Comparison of ENCODE assay signal across 24 cellular contexts in genomic region chr2:46362667-46363012, GRCh38.
A peak's percentile ranks its signal among the peaks of the same experiment; 100 is the strongest.
DNase-seq lines count a peak whose midpoint lies in the region; ATAC-seq and TF ChIP-seq lines count a peak whose summit lies in the region.
"Had no signal": no experiment of that assay in that cellular context is flagged by ENCODE, and none has a peak within 500 bp of the region (broad histone marks: within the 10 kb centered on the region; RNA-seq: fewer than 3 reads in every experiment).

No MANE protein-coding gene starts in this region.

- no peak overlapping the region for H2BK5ac ChIP-seq in IMR-90 (ENCODE audit: low read depth, low read length, poor library complexity, severe bottlenecking)

- POLR2A ChIA-PET in activated naive CD8-positive, alpha-beta T cell treated with anti-CD3 and anti-CD28 coated beads, Interleukin-2, amount 10 ng/mL, durations not matched to agents 7 days and 5 days (lab: Charles Lee): interaction anchor here (1.0 to 1.6 kb wide), 4 partner anchors 10 to 66 kb away, joined by 3 to 6 read pairs (median 4); partner anchors contain the start of gene EPAS1
- POLR2A ChIA-PET in IMR-90 (lab: Charles Lee; ENCODE audit: unreplicated experiment): interaction anchor here (0.5 kb wide), 1 partner anchor 64 kb away, joined by 7 read pairs; no protein-coding TSS in a partner anchor

- H2BK15ac ChIP-seq in IMR-90 (ENCODE audit: low read depth, low read length): no peak overlapping the region

- peak overlapping the region; percentile 18; the same call in 1 of the 2 replicates for H2AK5ac ChIP-seq in IMR-90 (ENCODE audit: low read depth, low read length)

- no peak for ATAC-seq in activated naive CD8-positive, alpha-beta T cell treated with anti-CD3 and anti-CD28 coated beads, Interleukin-2, amount 10 ng/mL, durations not matched to agents 7 days and 5 days (ENCODE audit: low read depth)
- ATAC-seq in activated naive CD8-positive, alpha-beta T cell treated with anti-CD3 and anti-CD28 coated beads, Interleukin-2, amount 50 U/mL, for 24 hours: no peak
- ATAC-seq in IMR-90 (ENCODE audit: low read depth) (no peak), GM19455 (IDR thresholded peaks at IDR 0.05; ENCODE audit: unreplicated experiment) (no peak)
- ATAC-seq: activated CD4-positive, CD25-positive, alpha-beta regulatory T cell treated with anti-CD3 and anti-CD28 coated beads, Interleukin-2, amount 50 U/mL, for 24 hours; GM23338 had no signal

- CTCF ChIA-PET in IMR-90 (lab: Yijun Ruan, JAX): interaction anchor here (0.8 to 1.6 kb wide), 2 partner anchors 35 to 98 kb away, joined by 3 read pairs; no protein-coding TSS in a partner anchor

- H3K18ac ChIP-seq in IMR-90 (ENCODE audit: low read depth, low read length): 0 out of 2 replicates have a peak overlapping the region, but pooled peaks have one; percentile 44

- peak overlapping the region in 1 of 2 experiments; percentile 20; a peak in 1 of 4 replicates for H4K8ac ChIP-seq in IMR-90 (ENCODE audit: low read depth in 2 of 2, low read length in 2 of 2)

- H3K9me1 ChIP-seq in IMR-90 (ENCODE audit: insufficient read depth, low read length): peaks cover 28% of the 10 kb centered on the region

- TF ChIP-seq CTCF in IMR-90 (conservative IDR thresholded peaks at IDR 0.05; ENCODE audit: low read depth, low read length) (no peak), fibroblast of mammary gland (conservative IDR thresholded peaks at IDR 0.05; ENCODE audit: control insufficient read depth, insufficient read depth, low read depth, low read length) (no peak), dorsolateral prefrontal cortex (IDR thresholded peaks at IDR 0.05 in 54 of 56, conservative IDR thresholded peaks at IDR 0.05 in 2 of 56; ENCODE audit: low read depth in 1 of 56, partially characterized antibody in 56 of 56) (no peak)

- H3K9me3 ChIP-seq in IMR-90 (ENCODE audit: control insufficient read depth, insufficient read depth, low read length): no peaks in the 10 kb centered on the region
- H3K9me3 ChIP-seq: testis had no signal

- H3K4me1 Mint-ChIP-seq in activated naive CD8-positive, alpha-beta T cell treated with anti-CD3 and anti-CD28 coated beads, Interleukin-2, amount 10 ng/mL, durations not matched to agents 7 days and 5 days: peaks cover 36% of the 10 kb centered on the region
- H3K4me1 Mint-ChIP-seq in activated naive CD8-positive, alpha-beta T cell treated with anti-CD3 and anti-CD28 coated beads, Interleukin-2, amount 50 U/mL, for 24 hours: peaks cover 21% of the 10 kb centered on the region

- H3K36me3 ChIP-seq in IMR-90 (ENCODE audit: control insufficient read depth, insufficient read depth, low read length) (peaks cover 55% of the 10 kb centered on the region), H7 (replicated peaks; ENCODE audit: control insufficient read depth, insufficient read depth, low read length) (no peaks in the 10 kb centered on the region)

- peaks cover 16% of the 10 kb centered on the region for H3K36me3 Mint-ChIP-seq in activated naive CD8-positive, alpha-beta T cell treated with anti-CD3 and anti-CD28 coated beads, Interleukin-2, amount 10 ng/mL, durations not matched to agents 7 days and 5 days
- peaks cover 2% of the 10 kb centered on the region for H3K36me3 Mint-ChIP-seq in activated naive CD8-positive, alpha-beta T cell treated with anti-CD3 and anti-CD28 coated beads, Interleukin-2, amount 50 U/mL, for 24 hours (ENCODE audit: low read depth)
- H3K36me3 Mint-ChIP-seq: activated naive CD8-positive, alpha-beta T cell; CD14-positive monocyte had no signal

- H2BK20ac ChIP-seq in IMR-90 (ENCODE audit: low read depth, low read length): no peak overlapping the region

- no peak overlapping the region for H2AFZ ChIP-seq in IMR-90 (replicated peaks; ENCODE audit: low read length, poor library complexity)
- H2AFZ ChIP-seq: GM23338 had no signal

- H3K27me3 ChIP-seq in IMR-90 (ENCODE audit: control insufficient read depth, insufficient read depth, low read length) (no peaks in the 10 kb centered on the region), dorsolateral prefrontal cortex (no peaks in the 10 kb centered on the region), H7 (ENCODE audit: control insufficient read depth, insufficient read depth, low read length) (no peaks in the 10 kb centered on the region)
- H3K27me3 ChIP-seq: testis had no signal

- peak overlapping the region; percentile 12; the same call in 1 of the 2 replicates for H3K23ac ChIP-seq in IMR-90 (ENCODE audit: low read depth, low read length)

- no CpG with 5 or more reads among the region's 4 CpGs for WGBS in IMR-90 (ENCODE audit: extremely low coverage in 2 of 2, insufficient read length in 1 of 2), 2 experiments

- no peak overlapping the region for H3K56ac ChIP-seq in IMR-90 (ENCODE audit: extremely low read depth, insufficient read depth, low read length)

- H3K4me3 Mint-ChIP-seq in activated naive CD8-positive, alpha-beta T cell treated with anti-CD3 and anti-CD28 coated beads, Interleukin-2, amount 10 ng/mL, durations not matched to agents 7 days and 5 days: no peak overlapping the region
- H3K4me3 Mint-ChIP-seq in activated naive CD8-positive, alpha-beta T cell treated with anti-CD3 and anti-CD28 coated beads, Interleukin-2, amount 50 U/mL, for 24 hours: no peak overlapping the region
- H3K4me3 Mint-ChIP-seq: activated naive CD8-positive, alpha-beta T cell; CD14-positive monocyte; GM23338 had no signal

- dilution Hi-C loops in IMR-90 (cut with HindIII; ENCODE audit: low sequenced_read_pairs, unreplicated experiment): no loop called here

- no peak for TF ChIP-seq POLR2A in IMR-90 (IDR thresholded peaks at IDR 0.05; ENCODE audit: low read depth, low read length)

- no peak overlapping the region for H3K4me2 ChIP-seq in IMR-90 (ENCODE audit: low read depth, low read length)
- H3K4me2 ChIP-seq: GM23338 had no signal

- no peak overlapping the region for H3K9ac ChIP-seq in IMR-90 (ENCODE audit: low read depth, low read length)

- peak overlapping the region; percentile 28 for H3K27ac Mint-ChIP-seq in activated naive CD8-positive, alpha-beta T cell treated with anti-CD3 and anti-CD28 coated beads, Interleukin-2, amount 10 ng/mL, durations not matched to agents 7 days and 5 days
- H3K27ac Mint-ChIP-seq in activated naive CD8-positive, alpha-beta T cell treated with anti-CD3 and anti-CD28 coated beads, Interleukin-2, amount 50 U/mL, for 24 hours: no peak overlapping the region
- H3K27ac Mint-ChIP-seq: activated naive CD8-positive, alpha-beta T cell; GM23338 had no signal

- 0 out of 2 replicates have a peak overlapping the region, but pooled peaks have one; percentile 30 for H3K14ac ChIP-seq in IMR-90 (replicated peaks; ENCODE audit: low read depth, low read length)

- H3K4me1 ChIP-seq in IMR-90 (ENCODE audit: control insufficient read depth, insufficient read depth, low read length): peaks cover 19% of the 10 kb centered on the region

- no peak for TF ChIP-seq RAD21 in IMR-90 (IDR thresholded peaks at IDR 0.05; ENCODE audit: low read length)

- H3K27ac ChIP-seq in IMR-90 (ENCODE audit: insufficient read depth, low read length): peak overlapping the region; percentile 26; the same call in 1 of the 2 replicates
- peak overlapping the region in 1 of 59 donors; percentile 42 for H3K27ac ChIP-seq in dorsolateral prefrontal cortex
- H3K27ac ChIP-seq: testis had no signal

- peaks cover 19% of the 10 kb centered on the region; the same call in 1 of the 2 replicates for H4K20me1 ChIP-seq in IMR-90 (ENCODE audit: insufficient read depth, low read length)

- H3K4ac ChIP-seq in IMR-90 (ENCODE audit: low read depth, low read length): no peak overlapping the region; the same call in 1 of the 2 replicates

- H3K9me3 Mint-ChIP-seq in activated naive CD8-positive, alpha-beta T cell treated with anti-CD3 and anti-CD28 coated beads, Interleukin-2, amount 10 ng/mL, durations not matched to agents 7 days and 5 days: peaks cover 4% of the 10 kb centered on the region
- no peaks in the 10 kb centered on the region for H3K9me3 Mint-ChIP-seq in activated naive CD8-positive, alpha-beta T cell treated with anti-CD3 and anti-CD28 coated beads, Interleukin-2, amount 50 U/mL, for 24 hours
- H3K9me3 Mint-ChIP-seq: CD14-positive monocyte had no signal

- BruUV-seq in IMR-90 (replicated peaks; lab: Mats Ljungman, UMichigan): no TSS peak

- H2AK9ac ChIP-seq in IMR-90 (replicated peaks; ENCODE audit: low read depth, low read length, poor library complexity): peak overlapping the region; percentile 23

- H3K4me3 ChIP-seq in IMR-90 (ENCODE audit: insufficient read depth, low read depth, low read length): no peak overlapping the region
- no peak overlapping the region for H3K4me3 ChIP-seq in fibroblast of mammary gland (ENCODE audit: control insufficient read depth, low read depth, low read length)
- H3K4me3 ChIP-seq in dorsolateral prefrontal cortex: no peak overlapping the region
- H3K4me3 ChIP-seq in H7 (ENCODE audit: insufficient read depth, low read depth, low read length): no peak overlapping the region
- H3K4me3 ChIP-seq: GM23338, skin epidermis, testis had no signal

- no peak overlapping the region for H2BK120ac ChIP-seq in IMR-90 (ENCODE audit: low read depth, low read length)

- in situ Hi-C loops in IMR-90 (cut with MboI; ENCODE audit: low sequenced_read_pairs): loop anchor here (5.0 to 25.0 kb wide), 2 partner anchors 55 to 350 kb away; no protein-coding TSS in a partner anchor

- DNase-seq in activated naive CD8-positive, alpha-beta T cell treated with anti-CD3 and anti-CD28 coated beads, Interleukin-2, amount 10 ng/mL, durations not matched to agents 7 days and 5 days: no peak
- DNase-seq in activated naive CD8-positive, alpha-beta T cell treated with anti-CD3 and anti-CD28 coated beads, Interleukin-2, amount 50 U/mL, for 24 hours: no peak
- peak; percentile 24 for DNase-seq in IMR-90
- DNase-seq in fibroblast of mammary gland (ENCODE audit: low read depth): peak; percentile 7
- peak; percentile 17 for DNase-seq in stromal cell of bone marrow (ENCODE audit: low read depth)
- DNase-seq in dorsolateral prefrontal cortex: no peak
- no peak for DNase-seq in H7
- DNase-seq: Calu3; glutamatergic neuron; KBM-7; kidney glomerular epithelial cell; mesendoderm; NCI-H1436 treated with DMSO at 0.1 percent for 48 hours; NCI-H510A treated with DMSO at 0.1 percent for 48 hours; NK-92 treated with Interleukin-12 subunit alpha and Interleukin-12 subunit beta, amount 100 ng/mL, for 24 hours; occipital lobe; SHP77 treated with DMSO at 0.1 percent for 48 hours; testis had no signal

- H4K5ac ChIP-seq in IMR-90 (ENCODE audit: low read depth, low read length): no peak overlapping the region

- H3K27me3 Mint-ChIP-seq in activated naive CD8-positive, alpha-beta T cell treated with anti-CD3 and anti-CD28 coated beads, Interleukin-2, amount 10 ng/mL, durations not matched to agents 7 days and 5 days: peaks cover 4% of the 10 kb centered on the region
- H3K27me3 Mint-ChIP-seq in activated naive CD8-positive, alpha-beta T cell treated with anti-CD3 and anti-CD28 coated beads, Interleukin-2, amount 50 U/mL, for 24 hours: no peaks in the 10 kb centered on the region
- H3K27me3 Mint-ChIP-seq: activated naive CD8-positive, alpha-beta T cell had no signal

- no peak overlapping the region for H4K91ac ChIP-seq in IMR-90 (ENCODE audit: insufficient read depth, low read depth, low read length)

- peaks cover 31 to 82% of the 10 kb centered on the region in 2 experiments for H3K79me1 ChIP-seq in IMR-90 (ENCODE audit: low read depth in 1 of 2, low read length in 2 of 2)

- intact Hi-C loops in IMR-90 (cut with micrococcal nuclease) (loop anchor here (2.0 kb wide), 1 partner anchor 184 kb away; no protein-coding TSS in a partner anchor), dorsolateral prefrontal cortex (cut with DNase I) (loop anchor here (10.0 kb wide), 2 partner anchors 298 to 348 kb away; no protein-coding TSS in a partner anchor)

Comparison
In these comparisons a context has a peak if more than half of its experiments do, and no peak if none do; other contexts are left out.
1. DNase-seq: peak in IMR-90 (single experiment), fibroblast of mammary gland (single experiment) and stromal cell of bone marrow (single experiment); none in activated naive CD8-positive, alpha-beta T cell treated with anti-CD3 and anti-CD28 coated beads, Interleukin-2, amount 10 ng/mL, durations not matched to agents 7 days and 5 days (single experiment), activated naive CD8-positive, alpha-beta T cell treated with anti-CD3 and anti-CD28 coated beads, Interleukin-2, amount 50 U/mL, for 24 hours (single experiment), dorsolateral prefrontal cortex (0 of 10) and H7 (single experiment).